9 cellular contexts compared by ENCODE assay signal in genomic region chr5:32261198-32261597, GRCh38. TPM values are rescaled to one million over a fixed set of nuclear protein-coding genes. Genes with fewer than 3 reads are reported as not detected.
DNase-seq lines count a peak whose midpoint lies in the region; ATAC-seq and TF ChIP-seq lines count a peak whose summit lies in the region.
"Had no signal": no experiment of that assay in that cellular context is flagged by ENCODE, and none has a peak within 500 bp of the region (broad histone marks: within the 10 kb centered on the region; RNA-seq: fewer than 3 reads in every experiment).

No MANE protein-coding gene starts in this region.

- H3K27me3 ChIP-seq in BLaER1 (no peaks in the 10 kb centered on the region), ascending aorta (no peaks in the 10 kb centered on the region)

- no peak for TF ChIP-seq CTCF in ascending aorta (IDR thresholded peaks at IDR 0.05)

- intact Hi-C loops in ascending aorta (cut with DNase I) = no loop called here

- ATAC-seq in HG03139 (IDR thresholded peaks at IDR 0.05; ENCODE audit: unreplicated experiment) = peak; percentile 72

- H3K4me2 ChIP-seq in BLaER1 = peak overlapping the region; percentile 13; the same call in 1 of the 2 replicates

- H3K9me3 ChIP-seq in BLaER1 (0 out of 2 replicates have a peak, but pooled peaks cover 4% of the 10 kb centered on the region), ascending aorta (no peaks in the 10 kb centered on the region)

- peaks cover 98% of the 10 kb centered on the region for H3K36me3 ChIP-seq in BLaER1
- H3K36me3 ChIP-seq in ascending aorta = peaks cover 39 to 63% of the 10 kb centered on the region in 2 donors

- no peak overlapping the region; the same call in 1 of the 2 replicates for H3K27ac ChIP-seq in BLaER1
- peak overlapping the region; percentile 23 to 34 for H3K27ac ChIP-seq in ascending aorta

- H3K4me3 ChIP-seq in BLaER1 = no peak overlapping the region
- H3K4me3 ChIP-seq in ascending aorta = no peak overlapping the region

- DNase-seq in GM19238 (ENCODE audit: insufficient read length, low spot score) (peak; percentile 14), ascending aorta (ENCODE audit: low spot score in 2 of 2) (no peak), mesenteric fat pad (ENCODE audit: low spot score) (no peak), SK-N-DZ (ENCODE audit: low spot score) (no peak), DMS114 treated with DMSO at 0.1 percent for 48 hours (lab: John Stamatoyannopoulos, UW; ENCODE audit: unreplicated experiment) (no peak)
- DNase-seq in stimulated activated naive CD4-positive, alpha-beta T cell (lab: John Stamatoyannopoulos, UW) = no peak
- DNase-seq: NCI-H524 had no signal

- no peaks in the 10 kb centered on the region for H4K20me1 ChIP-seq in BLaER1

- H3K9ac ChIP-seq in BLaER1 = no peak overlapping the region

- H3K4me1 ChIP-seq in BLaER1 (peaks cover 11% of the 10 kb centered on the region), ascending aorta (peaks cover 0 to 2% of the 10 kb centered on the region in 2 donors)

RNA-seq across cellular contexts. Expression of gene MTMR12, which starts 51.5 kb away (rescaled TPM):
- total RNA-seq in ascending aorta (19.5 TPM), mesenteric fat pad (95.1 TPM)
- polyA plus RNA-seq in SK-N-DZ (2014; cell fraction: cytosol; rRNA removed) = 8.0 and 8.4 TPM in 2 replicates
- 5.8 and 10.5 TPM in 2 replicates for polyA plus RNA-seq in SK-N-DZ (2014; cell fraction: nucleus; rRNA removed)
